Comparison of ENCODE assay signal across 1 cellular context in the genomic region with DNA sequence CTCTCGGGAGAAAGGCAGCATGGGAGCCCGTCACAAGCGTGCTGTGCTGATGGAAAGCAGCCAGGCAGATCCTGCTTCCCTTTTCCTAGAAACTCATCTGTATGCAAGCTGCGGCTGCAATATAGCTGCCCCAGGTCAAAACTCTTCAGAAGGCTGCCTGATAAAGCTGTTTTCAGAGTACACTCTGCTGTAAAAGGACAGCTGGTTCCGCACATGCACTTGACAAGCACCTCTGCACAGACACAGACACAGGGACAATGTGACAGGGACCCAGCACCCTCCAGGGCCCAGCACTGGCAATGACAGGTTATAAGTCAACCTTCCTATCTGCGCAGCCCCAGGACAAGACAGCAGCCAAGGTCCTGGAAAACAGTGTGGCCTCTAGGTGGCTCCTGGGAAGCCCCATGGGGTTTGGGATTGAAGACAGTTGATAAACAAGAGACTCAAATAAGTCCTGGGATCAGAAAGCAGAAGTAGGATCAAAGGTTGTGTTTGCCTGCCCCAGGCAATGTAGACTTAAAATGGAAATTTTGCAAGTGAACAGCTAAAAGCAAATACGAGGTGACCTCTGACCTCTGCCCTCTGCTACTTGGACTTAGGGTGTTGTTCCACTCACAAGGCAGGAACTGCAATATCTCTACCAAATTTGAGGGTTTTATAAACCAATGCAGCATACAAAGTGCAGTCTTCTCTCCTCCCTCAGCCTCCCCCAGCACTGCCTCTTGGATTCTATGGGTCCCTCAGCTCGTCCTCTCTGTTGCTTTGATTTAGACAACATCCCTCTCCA.
A peak's percentile ranks its signal among the peaks of the same experiment; 100 is the strongest.
TF ChIP-seq lines count a peak whose summit lies in the region.

No MANE protein-coding gene starts in this region.

TF ChIP-seq in HepG2, 621 proteins besides CTCF, POLR2A, EP300 and RAD21 (continued from another document and continues in another):
- TF ChIP-seq, protein P1, sequence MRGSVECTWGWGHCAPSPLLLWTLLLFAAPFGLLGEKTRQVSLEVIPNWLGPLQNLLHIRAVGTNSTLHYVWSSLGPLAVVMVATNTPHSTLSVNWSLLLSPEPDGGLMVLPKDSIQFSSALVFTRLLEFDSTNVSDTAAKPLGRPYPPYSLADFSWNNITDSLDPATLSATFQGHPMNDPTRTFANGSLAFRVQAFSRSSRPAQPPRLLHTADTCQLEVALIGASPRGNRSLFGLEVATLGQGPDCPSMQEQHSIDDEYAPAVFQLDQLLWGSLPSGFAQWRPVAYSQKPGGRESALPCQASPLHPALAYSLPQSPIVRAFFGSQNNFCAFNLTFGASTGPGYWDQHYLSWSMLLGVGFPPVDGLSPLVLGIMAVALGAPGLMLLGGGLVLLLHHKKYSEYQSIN (CRISPR knock-in tag; IDR thresholded peaks at IDR 0.05; ENCODE audit: borderline replicate concordance), result 0 out of 2 replicates have a peak, but pooled peaks have one; percentile 37
- TF ChIP-seq SNRNP70 (IDR thresholded peaks at IDR 0.05; ENCODE audit: low read depth, low read length) (no peak), ZNF205 (CRISPR knock-in tag; IDR thresholded peaks at IDR 0.05) (peak; percentile 89), TCF12 (IDR thresholded peaks at IDR 0.05) (no peak), TCF12 (CRISPR knock-in tag; IDR thresholded peaks at IDR 0.05) (peak; percentile 93; the same call in 1 of the 2 replicates), ZNF7 (CRISPR knock-in tag; IDR thresholded peaks at IDR 0.05) (no peak), ZNF841 (CRISPR knock-in tag; IDR thresholded peaks at IDR 0.05; ENCODE audit: borderline replicate concordance) (no peak), ZNF557 (CRISPR knock-in tag; IDR thresholded peaks at IDR 0.05) (no peak), ZFP41 (CRISPR knock-in tag; IDR thresholded peaks at IDR 0.05; ENCODE audit: borderline replicate concordance) (no peak), ZNF644 (CRISPR knock-in tag; IDR thresholded peaks at IDR 0.05; ENCODE audit: low read depth) (peak; percentile 68; the same call in 1 of the 2 replicates), ZNF550 (CRISPR knock-in tag; IDR thresholded peaks at IDR 0.05; ENCODE audit: borderline replicate concordance) (no peak), BRD4 (CRISPR knock-in tag; IDR thresholded peaks at IDR 0.05) (no peak; the same call in none of the 2 replicates), ZNF335 (CRISPR knock-in tag; IDR thresholded peaks at IDR 0.05) (no peak), CREM (IDR thresholded peaks at IDR 0.05) (peak; percentile 89), CREM (CRISPR knock-in tag; IDR thresholded peaks at IDR 0.05) (no peak), IKZF4 (CRISPR knock-in tag; IDR thresholded peaks at IDR 0.05; ENCODE audit: borderline replicate concordance, low read depth, not compliant biosample characterization) (no peak), MAFK (conservative IDR thresholded peaks at IDR 0.05 in 1 of 2, IDR thresholded peaks at IDR 0.05 in 1 of 2; ENCODE audit: low read length in 2 of 2) (no peak), NFYB (CRISPR knock-in tag; IDR thresholded peaks at IDR 0.05) (no peak), KDM5A (IDR thresholded peaks at IDR 0.05; ENCODE audit: borderline replicate concordance, low read length) (no peak), NCOA5 (CRISPR knock-in tag; IDR thresholded peaks at IDR 0.05) (no peak), ETV6 (CRISPR knock-in tag; conservative IDR thresholded peaks at IDR 0.05) (no peak), CCAR2 (optimal IDR thresholded peaks at IDR 0.05; ENCODE audit: low read depth, low read length) (no peak), RAD51 (IDR thresholded peaks at IDR 0.05; ENCODE audit: borderline replicate concordance) (no peak), SOX13 (IDR thresholded peaks at IDR 0.05) (peak; percentile 74), SOX13 (CRISPR knock-in tag; conservative IDR thresholded peaks at IDR 0.05 in 1 of 2, IDR thresholded peaks at IDR 0.05 in 1 of 2) (peak in 1 of 2 experiments; percentile 90; a peak in 2 of 4 replicates), KLF6 (CRISPR knock-in tag; IDR thresholded peaks at IDR 0.05) (no peak), ARNT2 (CRISPR knock-in tag; IDR thresholded peaks at IDR 0.05; ENCODE audit: low read depth) (0 out of 2 replicates have a peak, but pooled peaks have one; percentile 45), SALL2 (CRISPR knock-in tag; IDR thresholded peaks at IDR 0.05) (no peak), FOXK2 (IDR thresholded peaks at IDR 0.05) (peak; percentile 95), RXRB (CRISPR knock-in tag; IDR thresholded peaks at IDR 0.05; ENCODE audit: borderline replicate concordance) (peak; percentile 97), TEAD2 (CRISPR knock-in tag; IDR thresholded peaks at IDR 0.05) (no peak)
- TF ChIP-seq, protein P2, sequence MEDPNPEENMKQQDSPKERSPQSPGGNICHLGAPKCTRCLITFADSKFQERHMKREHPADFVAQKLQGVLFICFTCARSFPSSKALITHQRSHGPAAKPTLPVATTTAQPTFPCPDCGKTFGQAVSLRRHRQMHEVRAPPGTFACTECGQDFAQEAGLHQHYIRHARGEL (CRISPR knock-in tag; IDR thresholded peaks at IDR 0.05), result no peak
- TF ChIP-seq, protein P3, sequence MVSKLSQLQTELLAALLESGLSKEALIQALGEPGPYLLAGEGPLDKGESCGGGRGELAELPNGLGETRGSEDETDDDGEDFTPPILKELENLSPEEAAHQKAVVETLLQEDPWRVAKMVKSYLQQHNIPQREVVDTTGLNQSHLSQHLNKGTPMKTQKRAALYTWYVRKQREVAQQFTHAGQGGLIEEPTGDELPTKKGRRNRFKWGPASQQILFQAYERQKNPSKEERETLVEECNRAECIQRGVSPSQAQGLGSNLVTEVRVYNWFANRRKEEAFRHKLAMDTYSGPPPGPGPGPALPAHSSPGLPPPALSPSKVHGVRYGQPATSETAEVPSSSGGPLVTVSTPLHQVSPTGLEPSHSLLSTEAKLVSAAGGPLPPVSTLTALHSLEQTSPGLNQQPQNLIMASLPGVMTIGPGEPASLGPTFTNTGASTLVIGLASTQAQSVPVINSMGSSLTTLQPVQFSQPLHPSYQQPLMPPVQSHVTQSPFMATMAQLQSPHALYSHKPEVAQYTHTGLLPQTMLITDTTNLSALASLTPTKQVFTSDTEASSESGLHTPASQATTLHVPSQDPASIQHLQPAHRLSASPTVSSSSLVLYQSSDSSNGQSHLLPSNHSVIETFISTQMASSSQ (IDR thresholded peaks at IDR 0.05; ENCODE audit: low read depth), result peak; percentile 54
- TF ChIP-seq, protein P3 (CRISPR knock-in tag; IDR thresholded peaks at IDR 0.05; ENCODE audit: borderline replicate concordance), result peak; percentile 85; the same call in 1 of the 2 replicates
- TF ChIP-seq, protein P4, sequence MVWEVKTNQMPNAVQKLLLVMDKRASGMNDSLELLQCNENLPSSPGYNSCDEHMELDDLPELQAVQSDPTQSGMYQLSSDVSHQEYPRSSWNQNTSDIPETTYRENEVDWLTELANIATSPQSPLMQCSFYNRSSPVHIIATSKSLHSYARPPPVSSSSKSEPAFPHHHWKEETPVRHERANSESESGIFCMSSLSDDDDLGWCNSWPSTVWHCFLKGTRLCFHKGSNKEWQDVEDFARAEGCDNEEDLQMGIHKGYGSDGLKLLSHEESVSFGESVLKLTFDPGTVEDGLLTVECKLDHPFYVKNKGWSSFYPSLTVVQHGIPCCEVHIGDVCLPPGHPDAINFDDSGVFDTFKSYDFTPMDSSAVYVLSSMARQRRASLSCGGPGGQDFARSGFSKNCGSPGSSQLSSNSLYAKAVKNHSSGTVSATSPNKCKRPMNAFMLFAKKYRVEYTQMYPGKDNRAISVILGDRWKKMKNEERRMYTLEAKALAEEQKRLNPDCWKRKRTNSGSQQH (CRISPR knock-in tag; IDR thresholded peaks at IDR 0.05; ENCODE audit: low read depth), result peak; percentile 80; the same call in 1 of the 2 replicates
- TF ChIP-seq, protein P5, sequence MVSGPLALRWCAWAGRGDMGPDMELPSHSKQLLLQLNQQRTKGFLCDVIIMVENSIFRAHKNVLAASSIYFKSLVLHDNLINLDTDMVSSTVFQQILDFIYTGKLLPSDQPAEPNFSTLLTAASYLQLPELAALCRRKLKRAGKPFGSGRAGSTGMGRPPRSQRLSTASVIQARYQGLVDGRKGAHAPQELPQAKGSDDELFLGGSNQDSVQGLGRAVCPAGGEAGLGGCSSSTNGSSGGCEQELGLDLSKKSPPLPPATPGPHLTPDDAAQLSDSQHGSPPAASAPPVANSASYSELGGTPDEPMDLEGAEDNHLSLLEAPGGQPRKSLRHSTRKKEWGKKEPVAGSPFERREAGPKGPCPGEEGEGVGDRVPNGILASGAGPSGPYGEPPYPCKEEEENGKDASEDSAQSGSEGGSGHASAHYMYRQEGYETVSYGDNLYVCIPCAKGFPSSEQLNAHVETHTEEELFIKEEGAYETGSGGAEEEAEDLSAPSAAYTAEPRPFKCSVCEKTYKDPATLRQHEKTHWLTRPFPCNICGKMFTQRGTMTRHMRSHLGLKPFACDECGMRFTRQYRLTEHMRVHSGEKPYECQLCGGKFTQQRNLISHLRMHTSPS (CRISPR knock-in tag; IDR thresholded peaks at IDR 0.05; ENCODE audit: low read depth), result no peak; the same call in 1 of the 2 replicates
- TF ChIP-seq, protein P6, sequence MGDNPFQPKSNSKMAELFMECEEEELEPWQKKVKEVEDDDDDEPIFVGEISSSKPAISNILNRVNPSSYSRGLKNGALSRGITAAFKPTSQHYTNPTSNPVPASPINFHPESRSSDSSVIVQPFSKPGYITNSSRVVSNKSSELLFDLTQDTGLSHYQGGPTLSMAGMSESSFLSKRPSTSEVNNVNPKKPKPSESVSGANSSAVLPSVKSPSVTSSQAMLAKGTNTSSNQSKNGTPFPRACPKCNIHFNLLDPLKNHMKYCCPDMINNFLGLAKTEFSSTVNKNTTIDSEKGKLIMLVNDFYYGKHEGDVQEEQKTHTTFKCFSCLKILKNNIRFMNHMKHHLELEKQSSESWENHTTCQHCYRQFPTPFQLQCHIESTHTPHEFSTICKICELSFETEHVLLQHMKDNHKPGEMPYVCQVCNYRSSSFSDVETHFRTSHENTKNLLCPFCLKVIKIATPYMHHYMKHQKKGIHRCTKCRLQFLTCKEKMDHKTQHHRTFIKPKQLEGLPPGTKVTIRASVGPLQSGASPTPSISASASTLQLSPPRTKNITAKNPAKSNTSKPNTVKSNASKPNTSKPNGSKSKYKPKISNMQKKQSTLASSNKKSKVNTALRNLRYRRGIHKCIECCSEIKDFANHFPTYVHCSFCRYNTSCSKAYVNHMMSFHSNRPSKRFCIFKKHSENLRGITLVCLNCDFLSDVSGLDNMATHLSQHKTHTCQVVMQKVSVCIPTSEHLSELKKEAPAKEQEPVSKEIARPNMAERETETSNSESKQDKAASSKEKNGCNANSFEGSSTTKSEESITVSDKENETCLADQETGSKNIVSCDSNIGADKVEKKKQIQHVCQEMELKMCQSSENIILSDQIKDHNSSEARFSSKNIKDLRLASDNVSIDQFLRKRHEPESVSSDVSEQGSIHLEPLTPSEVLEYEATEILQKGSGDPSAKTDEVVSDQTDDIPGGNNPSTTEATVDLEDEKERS (CRISPR knock-in tag; IDR thresholded peaks at IDR 0.05), result no peak
- TF ChIP-seq, protein P7, sequence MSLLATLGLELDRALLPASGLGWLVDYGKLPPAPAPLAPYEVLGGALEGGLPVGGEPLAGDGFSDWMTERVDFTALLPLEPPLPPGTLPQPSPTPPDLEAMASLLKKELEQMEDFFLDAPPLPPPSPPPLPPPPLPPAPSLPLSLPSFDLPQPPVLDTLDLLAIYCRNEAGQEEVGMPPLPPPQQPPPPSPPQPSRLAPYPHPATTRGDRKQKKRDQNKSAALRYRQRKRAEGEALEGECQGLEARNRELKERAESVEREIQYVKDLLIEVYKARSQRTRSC (CRISPR knock-in tag; IDR thresholded peaks at IDR 0.05; ENCODE audit: low read depth), result no peak
- TF ChIP-seq, protein P8, sequence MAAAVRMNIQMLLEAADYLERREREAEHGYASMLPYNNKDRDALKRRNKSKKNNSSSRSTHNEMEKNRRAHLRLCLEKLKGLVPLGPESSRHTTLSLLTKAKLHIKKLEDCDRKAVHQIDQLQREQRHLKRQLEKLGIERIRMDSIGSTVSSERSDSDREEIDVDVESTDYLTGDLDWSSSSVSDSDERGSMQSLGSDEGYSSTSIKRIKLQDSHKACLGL (CRISPR knock-in tag; IDR thresholded peaks at IDR 0.05), result peak; percentile 35; the same call in 1 of the 2 replicates
- TF ChIP-seq, protein P9, sequence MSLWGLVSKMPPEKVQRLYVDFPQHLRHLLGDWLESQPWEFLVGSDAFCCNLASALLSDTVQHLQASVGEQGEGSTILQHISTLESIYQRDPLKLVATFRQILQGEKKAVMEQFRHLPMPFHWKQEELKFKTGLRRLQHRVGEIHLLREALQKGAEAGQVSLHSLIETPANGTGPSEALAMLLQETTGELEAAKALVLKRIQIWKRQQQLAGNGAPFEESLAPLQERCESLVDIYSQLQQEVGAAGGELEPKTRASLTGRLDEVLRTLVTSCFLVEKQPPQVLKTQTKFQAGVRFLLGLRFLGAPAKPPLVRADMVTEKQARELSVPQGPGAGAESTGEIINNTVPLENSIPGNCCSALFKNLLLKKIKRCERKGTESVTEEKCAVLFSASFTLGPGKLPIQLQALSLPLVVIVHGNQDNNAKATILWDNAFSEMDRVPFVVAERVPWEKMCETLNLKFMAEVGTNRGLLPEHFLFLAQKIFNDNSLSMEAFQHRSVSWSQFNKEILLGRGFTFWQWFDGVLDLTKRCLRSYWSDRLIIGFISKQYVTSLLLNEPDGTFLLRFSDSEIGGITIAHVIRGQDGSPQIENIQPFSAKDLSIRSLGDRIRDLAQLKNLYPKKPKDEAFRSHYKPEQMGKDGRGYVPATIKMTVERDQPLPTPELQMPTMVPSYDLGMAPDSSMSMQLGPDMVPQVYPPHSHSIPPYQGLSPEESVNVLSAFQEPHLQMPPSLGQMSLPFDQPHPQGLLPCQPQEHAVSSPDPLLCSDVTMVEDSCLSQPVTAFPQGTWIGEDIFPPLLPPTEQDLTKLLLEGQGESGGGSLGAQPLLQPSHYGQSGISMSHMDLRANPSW (CRISPR knock-in tag; IDR thresholded peaks at IDR 0.05; ENCODE audit: borderline replicate concordance), result no peak; the same call in 1 of the 2 replicates
